Comparison of ENCODE assay signal across 34 cellular contexts in the genomic region with DNA sequence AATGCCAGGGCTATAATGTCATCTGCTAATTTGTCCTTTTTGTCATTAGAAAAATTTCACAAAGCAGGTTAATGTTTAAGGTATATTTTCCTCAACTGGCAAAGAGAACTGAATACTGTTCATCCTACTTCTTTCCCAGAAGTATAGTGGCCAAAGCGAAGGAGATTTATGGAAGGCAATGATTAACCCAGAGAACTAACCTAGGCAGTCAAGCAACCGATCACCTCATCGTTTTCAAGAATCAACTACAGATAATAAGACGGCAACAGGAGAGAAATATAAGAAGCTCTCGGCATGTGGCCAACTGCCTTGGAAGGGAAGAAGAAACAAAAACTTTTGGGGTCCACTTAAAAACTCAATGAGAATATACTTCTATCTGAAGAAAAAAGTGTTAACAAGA.
"Had no signal": no experiment of that assay in that cellular context is flagged by ENCODE, and none has a peak within 500 bp of the region (broad histone marks: within the 10 kb centered on the region; RNA-seq: fewer than 3 reads in every experiment).

No MANE protein-coding gene starts in this region.

- H3K9me3 Mint-ChIP-seq: activated B cell treated with CpG ODN at 0.5 μM for 24 hours; activated CD4-positive, alpha-beta memory T cell treated with anti-CD3 and anti-CD28 coated beads, Interleukin-2, amount 10 ng/mL, durations not matched to agents 7 days and 5 days; activated naive CD4-positive, alpha-beta T cell treated with anti-CD3 and anti-CD28 coated beads, Interleukin-2, amount 10 ng/mL, durations not matched to agents 7 days and 5 days; activated naive CD8-positive, alpha-beta T cell treated with anti-CD3 and anti-CD28 coated beads, Interleukin-2, amount 50 U/mL, for 24 hours had no signal

- H3K27ac Mint-ChIP-seq: activated B cell treated with CpG ODN at 0.5 μM for 24 hours; activated CD4-positive, alpha-beta memory T cell treated with anti-CD3 and anti-CD28 coated beads, Interleukin-2, amount 10 ng/mL, durations not matched to agents 7 days and 5 days; activated CD8-positive, alpha-beta memory T cell treated with anti-CD3 and anti-CD28 coated beads, Interleukin-2, amount 10 ng/mL, durations not matched to agents 7 days and 5 days; activated naive CD4-positive, alpha-beta T cell treated with anti-CD3 and anti-CD28 coated beads, Interleukin-2, amount 10 ng/mL, durations not matched to agents 7 days and 5 days; activated naive CD8-positive, alpha-beta T cell; activated naive CD8-positive, alpha-beta T cell treated with anti-CD3 and anti-CD28 coated beads, Interleukin-2, amount 50 U/mL, for 24 hours; brain had no signal

- H3K4me1 Mint-ChIP-seq: activated CD4-positive, alpha-beta memory T cell treated with anti-CD3 and anti-CD28 coated beads, Interleukin-2, amount 10 ng/mL, durations not matched to agents 7 days and 5 days had no signal

- FAIRE-seq: bronchial epithelial cell had no signal

- H3K4me3 Mint-ChIP-seq: activated B cell treated with CpG ODN at 0.5 μM for 24 hours; activated CD4-positive, alpha-beta memory T cell treated with anti-CD3 and anti-CD28 coated beads, Interleukin-2, amount 10 ng/mL, durations not matched to agents 7 days and 5 days; activated CD8-positive, alpha-beta memory T cell treated with anti-CD3 and anti-CD28 coated beads, Interleukin-2, amount 10 ng/mL, durations not matched to agents 7 days and 5 days; activated naive CD4-positive, alpha-beta T cell treated with anti-CD3 and anti-CD28 coated beads, Interleukin-2, amount 10 ng/mL, durations not matched to agents 7 days and 5 days; activated naive CD8-positive, alpha-beta T cell; activated naive CD8-positive, alpha-beta T cell treated with anti-CD3 and anti-CD28 coated beads, Interleukin-2, amount 50 U/mL, for 24 hours; brain had no signal

- H3K36me3 Mint-ChIP-seq: activated naive CD4-positive, alpha-beta T cell treated with anti-CD3 and anti-CD28 coated beads, Interleukin-2, amount 10 ng/mL, durations not matched to agents 7 days and 5 days had no signal

- DNase-seq: activated B cell treated with CpG ODN at 0.5 μM for 24 hours; activated CD4-positive, alpha-beta memory T cell treated with anti-CD3 and anti-CD28 coated beads, Interleukin-2, amount 10 ng/mL, durations not matched to agents 7 days and 5 days; activated CD4-positive, alpha-beta T cell treated with anti-CD3 and anti-CD28 coated beads for 48 hours; activated CD4-positive, CD25-positive, alpha-beta regulatory T cell treated with anti-CD3 and anti-CD28 coated beads, Interleukin-2, amount 50 U/mL, for 72 hours; activated CD8-positive, alpha-beta memory T cell treated with anti-CD3 and anti-CD28 coated beads for 24 hours; activated CD8-positive, alpha-beta memory T cell treated with anti-CD3 and anti-CD28 coated beads, Interleukin-2, amount 10 ng/mL, durations not matched to agents 7 days and 5 days; activated CD8-positive, alpha-beta memory T cell treated with anti-CD3 and anti-CD28 coated beads, Interleukin-2, amount 50 U/mL, for 48 hours; activated effector memory CD4-positive, alpha-beta T cell treated with Interleukin-2 at 50 U/mL for 16 hours; activated naive CD4-positive, alpha-beta T cell treated with anti-CD3 and anti-CD28 coated beads, Interleukin-2, amount 10 ng/mL, durations not matched to agents 7 days and 5 days; activated naive CD8-positive, alpha-beta T cell treated with anti-CD3 and anti-CD28 coated beads, Interleukin-2, amount 50 U/mL, for 24 hours; activated T-cell treated with anti-CD3 and anti-CD28 coated beads, Interleukin-2, amount 50 U/mL, for 48 hours; anterior cingulate cortex; Kasumi-1; KG1; MG63; NCI-H1048; NCI-H1436 treated with DMSO at 0.1 percent for 48 hours; NCI-H1694 treated with DMSO at 0.1 percent for 48 hours; NCI-H2029; NCI-H345; NCI-H524 treated with DMSO at 0.1 percent for 48 hours; NK-92 treated with Interleukin-12 subunit alpha and Interleukin-12 subunit beta, amount 100 ng/mL, for 24 hours; PC-3; Peyer's patch; SIG-M5; SW 1271; T-helper 1 cell; T-helper 2 cell; T-helper 9 cell had no signal

- H3K9me3 ChIP-seq: MG63, Peyer's patch had no signal

- H3K27me3 ChIP-seq: MG63, Peyer's patch had no signal

- H3K27me3 Mint-ChIP-seq: activated B cell treated with CpG ODN at 0.5 μM for 24 hours; activated CD4-positive, alpha-beta memory T cell treated with anti-CD3 and anti-CD28 coated beads, Interleukin-2, amount 10 ng/mL, durations not matched to agents 7 days and 5 days; activated CD8-positive, alpha-beta memory T cell treated with anti-CD3 and anti-CD28 coated beads, Interleukin-2, amount 10 ng/mL, durations not matched to agents 7 days and 5 days; activated naive CD4-positive, alpha-beta T cell treated with anti-CD3 and anti-CD28 coated beads, Interleukin-2, amount 10 ng/mL, durations not matched to agents 7 days and 5 days; activated naive CD8-positive, alpha-beta T cell; activated naive CD8-positive, alpha-beta T cell treated with anti-CD3 and anti-CD28 coated beads, Interleukin-2, amount 50 U/mL, for 24 hours; brain had no signal

- H3K4me3 ChIP-seq: MG63, Peyer's patch had no signal

- H3K27ac ChIP-seq: Peyer's patch, RWPE1, VCaP had no signal

- H3K4me1 ChIP-seq: Peyer's patch had no signal

- H3K36me3 ChIP-seq: MG63, Peyer's patch had no signal
